In genomic region chr6:106629103-106629858, GRCh38 we compare ENCODE assay signal across 8 cellular contexts. TPM values are rescaled to one million over a fixed set of nuclear protein-coding genes. Genes with fewer than 3 reads are reported as not detected.
DNase-seq lines count a peak whose midpoint lies in the region; ATAC-seq and TF ChIP-seq lines count a peak whose summit lies in the region.

Gene QRSL1, plus strand, starts transcription at chr6:106629578. Its CDS starts 104 bp downstream, at chr6:106629682.
Gene RTN4IP1, minus strand, starts transcription at chr6:106629498. Its CDS starts 477 bp downstream, at chr6:106629021.

- H3K4me3 ChIP-seq in PC-3 (ENCODE audit: low read length) (peak within 1 kb of the TSS; percentile 99), mucosa of stomach (ENCODE audit: low read length) (peak within 1 kb of the TSS; percentile 98)

- no peaks in the 10 kb centered on the region for H3K9me2 ChIP-seq in PC-3 (replicated peaks; ENCODE audit: low read length)

- peak within 1 kb of the TSS; percentile 94 for H3K4me2 ChIP-seq in PC-3 (ENCODE audit: low read length)

- H3K27me3 ChIP-seq in PC-3 (ENCODE audit: low read length) (no peaks in the 10 kb centered on the region), mucosa of stomach (ENCODE audit: control insufficient read depth, insufficient read depth, low read length) (no peaks in the 10 kb centered on the region)

- H3K9me3 Mint-ChIP-seq in IgD-negative memory B cell, result peaks cover 0 to 4% (median 2%) of the 10 kb centered on the region in 3 donors

- H3K9ac ChIP-seq in PC-3 (ENCODE audit: low read length) (peak within 1 kb of the TSS; percentile 95), mucosa of stomach (ENCODE audit: low read length) (peak within 1 kb of the TSS; percentile 95)

- H3K9me3 ChIP-seq in PC-3 (ENCODE audit: low read length), result no peaks in the 10 kb centered on the region
- no peaks in the 10 kb centered on the region for H3K9me3 ChIP-seq in mucosa of stomach (ENCODE audit: control insufficient read depth, low read length)

- CTCF ChIA-PET in PC-3 (lab: Charles Lee), result no interaction called here

- no peaks in the 10 kb centered on the region for H3K36me3 Mint-ChIP-seq in IgD-negative memory B cell

- intact Hi-C loops in PC-3 (cut with micrococcal nuclease), result no loop called here

- H3K4me1 ChIP-seq in PC-3 (ENCODE audit: insufficient read depth, low read length), result peaks cover 3% of the 10 kb centered on the region
- H3K4me1 ChIP-seq in mucosa of stomach (ENCODE audit: control insufficient read depth, insufficient read depth, low read length), result no peaks in the 10 kb centered on the region

- peak within 1 kb of the TSS; percentile 94 to 99 (median 97) for H3K4me3 Mint-ChIP-seq in IgD-negative memory B cell

- TF ChIP-seq CTCF in PC-3 (conservative IDR thresholded peaks at IDR 0.05; ENCODE audit: low read depth, low read length), result no peak

- peak within 1 kb of the TSS; percentile 67 for H3K27ac ChIP-seq in PC-3 (ENCODE audit: low read length)

- peaks cover 54% of the 10 kb centered on the region for H3K79me2 ChIP-seq in PC-3 (ENCODE audit: low read length)

- DNase-seq in DMS153 treated with DMSO at 0.1 percent for 48 hours (lab: John Stamatoyannopoulos, UW; ENCODE audit: unreplicated experiment) (peak; percentile 84), PC-3 (peak; percentile 89), erythroblast (lab: John Stamatoyannopoulos, UW) (peak; percentile 93 to 94)
- peak; percentile 82 for DNase-seq in activated T-cell treated with anti-CD3 and anti-CD28 coated beads, Interleukin-2, amount 50 U/mL, for 1 hour
- DNase-seq in stimulated activated CD8-positive, alpha-beta memory T cell treated with anti-CD3 and anti-CD28 coated beads, Interleukin-4, amount 100 ng/mL, for 48 hours, result peak; percentile 84

- peak within 1 kb of the TSS; percentile 96 for H2AFZ ChIP-seq in PC-3 (ENCODE audit: low read length)

- POLR2A ChIA-PET in PC-3 (lab: Charles Lee; ENCODE audit: unreplicated experiment), result no interaction called here

- H3K27ac Mint-ChIP-seq in IgD-negative memory B cell, result peak within 1 kb of the TSS; percentile 98 to 99 (median 99)

- peak; percentile 70 for TF ChIP-seq POLR2A in erythroblast (IDR thresholded peaks at IDR 0.05; ENCODE audit: low read length)

- H3K4me1 Mint-ChIP-seq in IgD-negative memory B cell, result peaks cover 23 to 48% (median 38%) of the 10 kb centered on the region in 3 donors

- BruUV-seq in PC-3 (replicated peaks; lab: Mats Ljungman, UMichigan), result TSS peak; percentile 94

- peak; percentile 84 for ATAC-seq in GM21576 (IDR thresholded peaks at IDR 0.05; ENCODE audit: unreplicated experiment)
- peak; percentile 76 for ATAC-seq in PC-3

- H3K36me3 ChIP-seq in PC-3 (ENCODE audit: low read depth, low read length), result no peaks in the 10 kb centered on the region
- no peaks in the 10 kb centered on the region for H3K36me3 ChIP-seq in mucosa of stomach (ENCODE audit: control insufficient read depth, insufficient read depth, low read length)

- H4K20me1 ChIP-seq in PC-3 (ENCODE audit: low read length), result no peaks in the 10 kb centered on the region

- H3F3A ChIP-seq in PC-3 (ENCODE audit: low read length, unreplicated experiment), result no peaks in the 10 kb centered on the region

- no peaks in the 10 kb centered on the region for H3K27me3 Mint-ChIP-seq in IgD-negative memory B cell

RNA-seq across cellular contexts. Expression of gene QRSL1, which starts in this region (rescaled TPM):
- polyA plus RNA-seq in IgD-negative memory B cell, result 78.5 TPM
- 10.0 and 10.6 TPM in 2 replicates for total RNA-seq in PC-3 (2014; rRNA removed)

RNA-seq across cellular contexts. Expression of gene RTN4IP1, which starts in this region (rescaled TPM):
- 14.2 TPM for polyA plus RNA-seq in IgD-negative memory B cell
- total RNA-seq in PC-3 (2014; rRNA removed), result 7.3 and 8.6 TPM in 2 replicates

Comparison
In these comparisons a context has a peak if more than half of its experiments do, and no peak if none do; other contexts are left out.
1. Peak in every context shown above with its lines: DNase-seq, ATAC-seq, H3K4me3 ChIP-seq and H3K27ac ChIP-seq.